ENCODE assay signal across 8 cellular contexts in genomic region chr16:1706386-1707192, GRCh38. TPM values are rescaled to one million over a fixed set of nuclear protein-coding genes. Genes with fewer than 3 reads are reported as not detected.
DNase-seq lines count a peak whose midpoint lies in the region; ATAC-seq and TF ChIP-seq lines count a peak whose summit lies in the region.

No MANE protein-coding gene starts in this region.

- ATAC-seq in GM18511 (IDR thresholded peaks at IDR 0.05; ENCODE audit: unreplicated experiment) = peak; percentile 33
- ATAC-seq in HG02759 (IDR thresholded peaks at IDR 0.05; ENCODE audit: unreplicated experiment) = peak; percentile 29
- ATAC-seq in activated naive CD8-positive, alpha-beta T cell treated with anti-CD3 and anti-CD28 coated beads, Interleukin-2, amount 10 ng/mL, durations not matched to agents 7 days and 5 days (ENCODE audit: low read depth) = peak; percentile 35
- peak; percentile 32 to 40 for ATAC-seq in gastrocnemius medialis

- H3K4me3 ChIP-seq in Peyer's patch (peak overlapping the region; percentile 53 to 99 (median 70)), right atrium auricular region (peak overlapping the region; percentile 78 to 88), gastrocnemius medialis (peak overlapping the region; percentile 85 to 96 (median 88))

- H3K4me1 Mint-ChIP-seq in activated naive CD8-positive, alpha-beta T cell treated with anti-CD3 and anti-CD28 coated beads, Interleukin-2, amount 10 ng/mL, durations not matched to agents 7 days and 5 days = peaks cover 23% of the 10 kb centered on the region

- POLR2A ChIA-PET in activated naive CD8-positive, alpha-beta T cell treated with anti-CD3 and anti-CD28 coated beads, Interleukin-2, amount 10 ng/mL, durations not matched to agents 7 days and 5 days (lab: Charles Lee) = interaction anchor here (0.8 to 2.3 kb wide), 26 partner anchors 9 to 449 kb away, joined by 3 to 26 read pairs (median 6); partner anchors contain the start of genes CRAMP1, EME2, FAHD1 and HAGH

- H3K27me3 Mint-ChIP-seq in activated naive CD8-positive, alpha-beta T cell treated with anti-CD3 and anti-CD28 coated beads, Interleukin-2, amount 10 ng/mL, durations not matched to agents 7 days and 5 days = no peaks in the 10 kb centered on the region

- H3K27ac Mint-ChIP-seq in activated naive CD8-positive, alpha-beta T cell treated with anti-CD3 and anti-CD28 coated beads, Interleukin-2, amount 10 ng/mL, durations not matched to agents 7 days and 5 days = peak overlapping the region; percentile 86

- H3K9me3 ChIP-seq in Peyer's patch = no peaks in the 10 kb centered on the region
- H3K9me3 ChIP-seq in right atrium auricular region = no peaks in the 10 kb centered on the region
- no peaks in the 10 kb centered on the region for H3K9me3 ChIP-seq in gastrocnemius medialis

- no peaks in the 10 kb centered on the region for H3K9me3 Mint-ChIP-seq in activated naive CD8-positive, alpha-beta T cell treated with anti-CD3 and anti-CD28 coated beads, Interleukin-2, amount 10 ng/mL, durations not matched to agents 7 days and 5 days

- intact Hi-C loops in gastrocnemius medialis (cut with DNase I; ENCODE audit: low total_unique reads) = loop anchor here (1.0 to 10.0 kb wide), 6 partner anchors 28 to 284 kb away; partner anchors contain the start of genes CRAMP1, FAHD1, HAGH and IFT140

- peaks cover 0 to 24% (median 5%) of the 10 kb centered on the region in 4 donors for H3K4me1 ChIP-seq in Peyer's patch
- H3K4me1 ChIP-seq in right atrium auricular region = peaks cover 0 to 52% of the 10 kb centered on the region in 2 donors
- H3K4me1 ChIP-seq in gastrocnemius medialis = peaks cover 31 to 32% of the 10 kb centered on the region in 2 donors

- H3K27ac ChIP-seq in Peyer's patch = peak overlapping the region; percentile 83 to 97 (median 92)
- peak overlapping the region; percentile 94 to 95 for H3K27ac ChIP-seq in right atrium auricular region
- peak overlapping the region; percentile 89 to 94 (median 92) for H3K27ac ChIP-seq in gastrocnemius medialis

- in situ Hi-C loops in gastrocnemius medialis (cut with MboI; ENCODE audit: low sequenced_read_pairs in 4 of 4) = no loop called here

- TF ChIP-seq CTCF in Peyer's patch (IDR thresholded peaks at IDR 0.05) (no peak), right atrium auricular region (IDR thresholded peaks at IDR 0.05) (no peak), gastrocnemius medialis (IDR thresholded peaks at IDR 0.05 in 4 of 5, conservative IDR thresholded peaks at IDR 0.05 in 1 of 5) (no peak)

- no peak for TF ChIP-seq POLR2A in Peyer's patch (IDR thresholded peaks at IDR 0.05)
- TF ChIP-seq POLR2A in gastrocnemius medialis (IDR thresholded peaks at IDR 0.05) = no peak

- H3K36me3 ChIP-seq in Peyer's patch (no peaks in the 10 kb centered on the region), right atrium auricular region (no peaks in the 10 kb centered on the region), gastrocnemius medialis (no peaks in the 10 kb centered on the region)

- DNase-seq in Peyer's patch = no peak
- peak; percentile 44 for DNase-seq in activated naive CD8-positive, alpha-beta T cell treated with anti-CD3 and anti-CD28 coated beads, Interleukin-2, amount 10 ng/mL, durations not matched to agents 7 days and 5 days
- DNase-seq in right atrium auricular region (ENCODE audit: low spot score) = no peak
- DNase-seq in gastrocnemius medialis = peak; percentile 12 to 35
- DNase-seq in NCI-H1694 (lab: John Stamatoyannopoulos, UW) = no peak
- no peak for DNase-seq in DMS153 treated with DMSO at 0.1 percent for 48 hours (lab: John Stamatoyannopoulos, UW; ENCODE audit: unreplicated experiment)

- H3K27me3 ChIP-seq in Peyer's patch = no peaks in the 10 kb centered on the region
- no peaks in the 10 kb centered on the region for H3K27me3 ChIP-seq in right atrium auricular region
- no peaks in the 10 kb centered on the region for H3K27me3 ChIP-seq in gastrocnemius medialis

- H3K36me3 Mint-ChIP-seq in activated naive CD8-positive, alpha-beta T cell treated with anti-CD3 and anti-CD28 coated beads, Interleukin-2, amount 10 ng/mL, durations not matched to agents 7 days and 5 days = peaks cover 2% of the 10 kb centered on the region

- peak overlapping the region; percentile 98 for H3K4me3 Mint-ChIP-seq in activated naive CD8-positive, alpha-beta T cell treated with anti-CD3 and anti-CD28 coated beads, Interleukin-2, amount 10 ng/mL, durations not matched to agents 7 days and 5 days

RNA-seq across cellular contexts. Expression of gene MAPK8IP3, which starts 0.6 kb away (rescaled TPM):
- total RNA-seq in Peyer's patch (100 to 1,000 TPM in 3 of 4 donors, 10 to 100 TPM in 1; 78.1 to 456 (median 193) TPM), right atrium auricular region (10 to 100 TPM; 43.1 to 43.3 TPM), gastrocnemius medialis (10 to 100 TPM in 3 of 4 donors, 1 to 10 TPM in 1; 6.5 to 22.6 (median 13.9) TPM)
- total RNA-seq in activated naive CD8-positive, alpha-beta T cell treated with anti-CD3 and anti-CD28 coated beads, Interleukin-2, amount 10 ng/mL, durations not matched to agents 7 days and 5 days = 100 to 1,000 TPM; 146 to 157 TPM

RNA-seq across cellular contexts. Expression of gene JPT2, which starts 28.5 kb away (rescaled TPM):
- 10 to 100 TPM; 22.7 to 32.3 (median 25.0) TPM for total RNA-seq in Peyer's patch
- 10 to 100 TPM; 44.7 to 45.1 TPM for total RNA-seq in activated naive CD8-positive, alpha-beta T cell treated with anti-CD3 and anti-CD28 coated beads, Interleukin-2, amount 10 ng/mL, durations not matched to agents 7 days and 5 days
- 10 to 100 TPM; 11.7 to 16.1 TPM for total RNA-seq in right atrium auricular region
- 10 to 100 TPM in 3 of 4 donors, 1 to 10 TPM in 1; 8.7 to 28.2 (median 15.9) TPM for total RNA-seq in gastrocnemius medialis

Comparison
In these comparisons a context has a peak if more than half of its experiments do, and no peak if none do; other contexts are left out.
1. DNase-seq: peak in activated naive CD8-positive, alpha-beta T cell treated with anti-CD3 and anti-CD28 coated beads, Interleukin-2, amount 10 ng/mL, durations not matched to agents 7 days and 5 days (single experiment) and gastrocnemius medialis (2 of 2); none in Peyer's patch (0 of 3), right atrium auricular region (single experiment), NCI-H1694 (single experiment) and DMS153 treated with DMSO at 0.1 percent for 48 hours (single experiment).
2. Peak in every context shown above with its lines, with median percentiles within 50 percentile points of each other: ATAC-seq, H3K27ac ChIP-seq and H3K4me3 ChIP-seq.